In the genomic region with DNA sequence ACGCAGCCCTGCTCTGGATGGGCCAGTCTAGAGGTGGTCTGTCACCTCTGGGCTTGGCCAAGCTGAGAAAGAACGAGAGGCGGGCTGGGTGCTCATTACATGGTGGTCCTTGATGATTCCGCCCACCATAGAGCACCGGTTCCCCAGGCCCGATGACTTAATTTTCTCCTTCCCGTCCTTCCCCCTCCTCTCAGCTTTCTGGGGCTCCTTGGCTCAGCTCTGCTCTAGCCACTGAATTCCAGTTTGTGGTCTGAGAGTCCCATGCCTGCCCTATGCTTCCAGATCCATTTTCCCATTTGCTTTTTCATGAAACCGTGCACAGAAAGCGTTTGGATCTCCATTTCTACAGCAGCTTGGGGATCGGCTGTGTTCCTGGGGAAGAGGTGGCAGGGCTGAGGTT, we compare ENCODE assay signal across 31 cellular contexts.
"Had no signal": no experiment of that assay in that cellular context is flagged by ENCODE, and none has a peak within 500 bp of the region (broad histone marks: within the 10 kb centered on the region; RNA-seq: fewer than 3 reads in every experiment).

No MANE protein-coding gene starts in this region.

- H3K27me3 ChIP-seq: neural progenitor cell, neutrophil, ovary, right lobe of liver, testis, uterus had no signal

- H3K36me3 ChIP-seq: neural progenitor cell, neutrophil, ovary, right lobe of liver, sigmoid colon, suprapubic skin, tibial artery, transverse colon, upper lobe of right lung, uterus had no signal

- H3K4me2 ChIP-seq: neural progenitor cell had no signal

- H3K27ac Mint-ChIP-seq: naive thymus-derived CD4-positive, alpha-beta T cell; natural killer cell; nephron; neural progenitor cell; progenitor cell of endocrine pancreas; stimulated activated effector memory CD8-positive, alpha-beta T cell treated with anti-CD3 and anti-CD28 coated beads, Interleukin-12 subunit alpha, Interleukin-12 subunit beta, amount 100 ng/mL, for 72 hours; stimulated activated naive CD8-positive, alpha-beta T cell treated with anti-CD3 and anti-CD28 coated beads, Interleukin-15, amount 100 ng/mL, for 72 hours; type B pancreatic cell had no signal

- ATAC-seq: naive thymus-derived CD4-positive, alpha-beta T cell; natural killer cell; psoas muscle; right cardiac atrium; right lobe of liver; stimulated activated effector memory CD8-positive, alpha-beta T cell treated with anti-CD3 and anti-CD28 coated beads, Interleukin-12 subunit alpha, Interleukin-12 subunit beta, amount 100 ng/mL, for 72 hours; stimulated activated naive CD8-positive, alpha-beta T cell treated with anti-CD3 and anti-CD28 coated beads, Interleukin-15, amount 100 ng/mL, for 72 hours; stimulated activated naive CD8-positive, alpha-beta T cell treated with anti-CD3 and anti-CD28 coated beads, Interleukin-15, Interleukin-2, amounts not matched to agents 100 U/mL and 50 U/mL, for 24 hours; upper lobe of right lung had no signal

- H3K9ac ChIP-seq: neural progenitor cell, parathyroid adenoma had no signal

- H3K9me3 ChIP-seq: neutrophil, ovary, psoas muscle, right lobe of liver, sigmoid colon, suprapubic skin, testis, tibial artery, transverse colon, upper lobe of right lung, uterus had no signal

- H3K4me3 ChIP-seq: neural progenitor cell, ovary, psoas muscle, right lobe of liver, sigmoid colon, suprapubic skin, testis, tibial artery, transverse colon, upper lobe of right lung, uterus had no signal

- H3K27ac ChIP-seq: neural progenitor cell, neutrophil, ovary, parathyroid adenoma, psoas muscle, right lobe of liver, sigmoid colon, suprapubic skin, testis, tibial artery, transverse colon, upper lobe of right lung, uterus had no signal

- H3K36me3 Mint-ChIP-seq: naive thymus-derived CD4-positive, alpha-beta T cell; natural killer cell; neural progenitor cell; stimulated activated effector memory CD8-positive, alpha-beta T cell treated with anti-CD3 and anti-CD28 coated beads, Interleukin-12 subunit alpha, Interleukin-12 subunit beta, amount 100 ng/mL, for 72 hours; type B pancreatic cell had no signal

- DNase-seq: naive thymus-derived CD4-positive, alpha-beta T cell; natural killer cell; nucleus accumbens; ovary; posterior cingulate gyrus; psoas muscle; right cardiac atrium; right lobe of liver; sigmoid colon; small intestine; stimulated activated CD4-positive, alpha-beta T cell treated with anti-CD3 and anti-CD28 coated beads, Interleukin-15, amount 100 ng/mL, for 24 hours; stimulated activated CD4-positive, alpha-beta T cell treated with anti-CD3 and anti-CD28 coated beads, Interleukin-2, amount 100 ng/mL, for 24 hours; stimulated activated CD4-positive, alpha-beta T cell treated with anti-CD3 and anti-CD28 coated beads, Interleukin-2, amount 100 ng/mL, for 48 hours; stimulated activated CD4-positive, alpha-beta T cell treated with anti-CD3 and anti-CD28 coated beads, Interleukin-4, amount 100 ng/mL, for 24 hours; stimulated activated naive CD4-positive, alpha-beta T cell; stimulated activated naive CD8-positive, alpha-beta T cell treated with anti-CD3 and anti-CD28 coated beads, Interleukin-15, amount 100 ng/mL, for 72 hours; stimulated activated naive CD8-positive, alpha-beta T cell treated with anti-CD3 and anti-CD28 coated beads, Interleukin-15, Interleukin-2, amounts not matched to agents 100 U/mL and 50 U/mL, for 24 hours; substantia nigra; testis; tibial artery; transverse colon; upper lobe of right lung; uterus had no signal

- H3K4me1 ChIP-seq: neural progenitor cell, parathyroid adenoma, psoas muscle, right lobe of liver, sigmoid colon, suprapubic skin, testis, tibial artery, transverse colon, upper lobe of right lung, uterus had no signal

- H3K4me1 Mint-ChIP-seq: naive thymus-derived CD4-positive, alpha-beta T cell; natural killer cell; nephron; stimulated activated effector memory CD8-positive, alpha-beta T cell treated with anti-CD3 and anti-CD28 coated beads, Interleukin-12 subunit alpha, Interleukin-12 subunit beta, amount 100 ng/mL, for 72 hours; stimulated activated naive CD8-positive, alpha-beta T cell treated with anti-CD3 and anti-CD28 coated beads, Interleukin-15, amount 100 ng/mL, for 72 hours had no signal

- H3K4me3 Mint-ChIP-seq: naive thymus-derived CD4-positive, alpha-beta T cell; natural killer cell; nephron; neural progenitor cell; stimulated activated effector memory CD8-positive, alpha-beta T cell treated with anti-CD3 and anti-CD28 coated beads, Interleukin-12 subunit alpha, Interleukin-12 subunit beta, amount 100 ng/mL, for 72 hours; stimulated activated naive CD8-positive, alpha-beta T cell treated with anti-CD3 and anti-CD28 coated beads, Interleukin-15, amount 100 ng/mL, for 72 hours; type B pancreatic cell had no signal

- H3K9me3 Mint-ChIP-seq: naive thymus-derived CD4-positive, alpha-beta T cell; natural killer cell; nephron; stimulated activated effector memory CD8-positive, alpha-beta T cell treated with anti-CD3 and anti-CD28 coated beads, Interleukin-12 subunit alpha, Interleukin-12 subunit beta, amount 100 ng/mL, for 72 hours; stimulated activated naive CD8-positive, alpha-beta T cell treated with anti-CD3 and anti-CD28 coated beads, Interleukin-15, amount 100 ng/mL, for 72 hours had no signal
